ENCODE assay signal across 9 cellular contexts in the genomic region with DNA sequence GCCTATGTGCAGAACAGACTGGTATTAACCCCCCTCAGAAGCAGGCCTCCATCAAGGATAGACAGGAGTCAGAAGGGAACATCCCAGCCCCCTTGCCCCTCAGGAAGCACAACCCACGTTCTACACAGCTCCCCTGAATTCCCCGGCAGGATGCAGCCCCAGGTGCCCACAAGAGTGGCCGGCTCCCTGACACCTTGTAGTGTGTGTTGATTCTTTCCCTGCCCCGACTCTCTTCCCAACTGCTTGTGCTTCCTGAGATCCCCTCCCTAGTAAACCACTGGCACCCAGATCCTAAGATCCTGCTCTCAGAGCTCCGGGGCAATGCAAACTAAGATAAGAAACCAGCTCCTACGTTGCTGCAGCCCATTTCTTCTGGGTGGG. TPM values are rescaled to one million over a fixed set of nuclear protein-coding genes. Genes with fewer than 3 reads are reported as not detected.
DNase-seq lines count a peak whose midpoint lies in the region; ATAC-seq, FAIRE-seq and TF ChIP-seq lines count a peak whose summit lies in the region.
"Had no signal": no experiment of that assay in that cellular context is flagged by ENCODE, and none has a peak within 500 bp of the region (broad histone marks: within the 10 kb centered on the region; RNA-seq: fewer than 3 reads in every experiment).

No MANE protein-coding gene starts in this region.

- no peak overlapping the region for H3K4me2 ChIP-seq in H1 (ENCODE audit: insufficient read depth in 1 of 2, low read depth in 2 of 2, low read length in 2 of 2)

- DNase-seq in CMK (ENCODE audit: low read depth), result peak; percentile 52
- DNase-seq in Panc1 (ENCODE audit: low read depth, low spot score), result no peak
- DNase-seq in H1 (ENCODE audit: low read depth in 1 of 2, low spot score in 2 of 2), result no peak
- DNase-seq in mesenteric fat pad (ENCODE audit: low spot score), result no peak
- no peak for DNase-seq in H4 (ENCODE audit: low spot score)
- no peak for DNase-seq in urothelium cell line (ENCODE audit: low spot score)
- DNase-seq: GF-D8 had no signal

- H3K4me3 ChIP-seq in Panc1 (ENCODE audit: low read depth in 2 of 2, low read length in 2 of 2) (peak overlapping the region; percentile 11 to 41), H1 (ENCODE audit: extremely low read depth in 1 of 4, insufficient read depth in 2 of 4, low read depth in 3 of 4, low read length in 4 of 4) (no peak overlapping the region), rectal smooth muscle tissue (ENCODE audit: low read length) (peak overlapping the region; percentile 44)

- no peak overlapping the region for H2AFZ ChIP-seq in H1 (ENCODE audit: low read length)

- 0 out of 2 replicates have a peak overlapping the region, but pooled peaks have one; percentile 24 for H2BK5ac ChIP-seq in H1 (ENCODE audit: low read depth, low read length)

- no peak for TF ChIP-seq RAD21 in H1 (IDR thresholded peaks at IDR 0.05 in 1 of 2, conservative IDR thresholded peaks at IDR 0.05 in 1 of 2; ENCODE audit: low read depth in 2 of 2, low read length in 2 of 2)

- TF ChIP-seq CTCF in Panc1 (IDR thresholded peaks at IDR 0.05), result no peak
- TF ChIP-seq CTCF in H1 (IDR thresholded peaks at IDR 0.05; ENCODE audit: control extremely low read depth in 1 of 3, insufficient read depth in 1 of 3, low read depth in 1 of 3, low read length in 3 of 3), result no peak

- in situ Hi-C loops in Panc1 (cut with HindIII; ENCODE audit: low pct_unique_long_range_greater_than_20kb, low sequenced_read_pairs), result no loop called here

- TF ChIP-seq POLR2A in H1 (IDR thresholded peaks at IDR 0.05; ENCODE audit: control extremely low read depth in 1 of 2, low read depth in 2 of 2, low read length in 2 of 2), result no peak

- H2BK20ac ChIP-seq in H1 (ENCODE audit: low read length), result 0 out of 2 replicates have a peak overlapping the region, but pooled peaks have one; percentile 72

- H4K5ac ChIP-seq in H1 (ENCODE audit: insufficient read length, low read depth, low read length), result no peak overlapping the region

- no peaks in the 10 kb centered on the region for H3K79me1 ChIP-seq in H1 (ENCODE audit: low read depth, low read length)

- POLR2A ChIA-PET in Panc1 (lab: Charles Lee), result no interaction called here
- POLR2A ChIA-PET in H1 (lab: Charles Lee; ENCODE audit: partially characterized antibody), result interaction anchor here (1.1 to 3.0 kb wide), 3 partner anchors 12 to 122 kb away, joined by 3 to 15 read pairs (median 3); no protein-coding TSS in a partner anchor

- H3K14ac ChIP-seq in H1 (ENCODE audit: insufficient read length), result no peak overlapping the region

- ATAC-seq in Panc1 (peak; percentile 41; the same call in 1 of the 2 replicates), HG03280 (IDR thresholded peaks at IDR 0.05; ENCODE audit: unreplicated experiment) (no peak)

- H3K23ac ChIP-seq in H1 (ENCODE audit: insufficient read length), result no peak overlapping the region

- peak overlapping the region; percentile 78 for H3K4ac ChIP-seq in H1 (replicated peaks; ENCODE audit: insufficient read length, low read depth, low read length)

- intact Hi-C loops in Panc1 (cut with micrococcal nuclease; ENCODE audit: unreplicated experiment), result no loop called here

- CTCF ChIA-PET in Panc1 (lab: Charles Lee) (interaction anchor here (0.6 kb wide), 1 partner anchor 9 kb away, joined by 8 read pairs; no protein-coding TSS in a partner anchor), H1 (lab: Charles Lee; ENCODE audit: partially characterized antibody) (interaction anchor here (0.7 to 3.0 kb wide), 6 partner anchors 14 to 303 kb away, joined by 3 to 15 read pairs (median 4); no protein-coding TSS in a partner anchor)

- H3K4me1 ChIP-seq in Panc1 (ENCODE audit: control insufficient read depth, insufficient read depth, low read length) (no peaks in the 10 kb centered on the region), H1 (replicated peaks in 1 of 4; ENCODE audit: control insufficient read depth in 3 of 4, insufficient read depth in 4 of 4, low read length in 3 of 4) (peaks cover 0 to 6% (median 2%) of the 10 kb centered on the region in 4 experiments; a peak in 3 of 7 replicates), rectal smooth muscle tissue (ENCODE audit: control insufficient read depth, insufficient read depth, low read length) (peaks cover 2% of the 10 kb centered on the region)

- no peak overlapping the region for H3K27ac ChIP-seq in Panc1 (ENCODE audit: low read length)
- no peak overlapping the region for H3K27ac ChIP-seq in H1 (ENCODE audit: low read depth, low read length)
- no peak overlapping the region for H3K27ac ChIP-seq in rectal smooth muscle tissue (ENCODE audit: low read depth, low read length)

- no peak overlapping the region for H4K91ac ChIP-seq in H1 (replicated peaks; ENCODE audit: insufficient read length, low read length)

- H3K27me3 ChIP-seq in Panc1 (ENCODE audit: control insufficient read depth, insufficient read depth, low read length) (no peaks in the 10 kb centered on the region), H1 (replicated peaks in 1 of 4; ENCODE audit: control insufficient read depth in 3 of 4, extremely low read depth in 1 of 4, insufficient read depth in 3 of 4, low read length in 3 of 4) (no peaks in the 10 kb centered on the region), rectal smooth muscle tissue (ENCODE audit: control insufficient read depth, insufficient read depth, low read length) (no peaks in the 10 kb centered on the region)

- H3K9me3 ChIP-seq in Panc1 (ENCODE audit: control insufficient read depth, insufficient read depth, low read depth, low read length), result no peaks in the 10 kb centered on the region
- H3K9me3 ChIP-seq in H1 (ENCODE audit: insufficient read depth in 2 of 2, low read depth in 1 of 2, low read length in 1 of 2), result no peaks in the 10 kb centered on the region

- no peak overlapping the region for H2BK15ac ChIP-seq in H1 (ENCODE audit: low read length)

- no peak overlapping the region for H3K9ac ChIP-seq in H1 (replicated peaks in 1 of 4; ENCODE audit: extremely low read depth in 1 of 4, low read depth in 3 of 4, low read length in 3 of 4)
- H3K9ac ChIP-seq in rectal smooth muscle tissue (ENCODE audit: low read length), result no peak overlapping the region

- no peaks in the 10 kb centered on the region for H3K23me2 ChIP-seq in H1 (ENCODE audit: low read depth, low read length)

- no peak overlapping the region for H2BK120ac ChIP-seq in H1 (replicated peaks; ENCODE audit: low read depth, low read length)

- no peaks in the 10 kb centered on the region for H4K20me1 ChIP-seq in H1 (replicated peaks in 1 of 2; ENCODE audit: control insufficient read depth in 1 of 2, insufficient read depth in 2 of 2, low read length in 2 of 2)

- no peak overlapping the region for H3K56ac ChIP-seq in H1 (replicated peaks; ENCODE audit: insufficient read length, low read depth, low read length)

- WGBS in H1 (ENCODE audit: extremely low coverage in 1 of 2, insufficient coverage in 1 of 2, insufficient read length in 1 of 2, insufficient replicate concordance in 2 of 2, low coverage in 1 of 2, low lambda C conversion rate in 2 of 2, missing lambda C conversion rate in 1 of 2), 2 experiments, result 79% methylated on average over 6 of the region's 6 CpGs; no CpG with 5 or more reads in 1 of the 2 experiments

- no peak overlapping the region for H2BK12ac ChIP-seq in H1 (ENCODE audit: low read depth, low read length)

- no peaks in the 10 kb centered on the region for H3K79me2 ChIP-seq in H1 (ENCODE audit: control insufficient read depth in 1 of 2, insufficient read depth in 2 of 2, low read length in 2 of 2)

- H3K18ac ChIP-seq in H1 (ENCODE audit: extremely low read depth, low read length), result no peak overlapping the region

- H3K36me3 ChIP-seq in Panc1 (ENCODE audit: control insufficient read depth, insufficient read depth, low read length) (no peaks in the 10 kb centered on the region), H1 (ENCODE audit: control insufficient read depth in 2 of 4, insufficient read depth in 4 of 4, low read length in 3 of 4) (no peaks in the 10 kb centered on the region), rectal smooth muscle tissue (ENCODE audit: control insufficient read depth, insufficient read depth, low read length) (no peaks in the 10 kb centered on the region)

- TF ChIP-seq EP300 in H1 (IDR thresholded peaks at IDR 0.05; ENCODE audit: borderline replicate concordance in 1 of 2, low read depth in 2 of 2, low read length in 2 of 2), result no peak

- no peak overlapping the region for H2AK5ac ChIP-seq in H1 (ENCODE audit: low read depth, low read length)

- 0 out of 2 replicates have a peak overlapping the region, but pooled peaks have one; percentile 14 for H4K8ac ChIP-seq in H1 (ENCODE audit: extremely low read depth, insufficient read depth, low read length)

- BruUV-seq in Panc1 (replicated peaks; lab: Mats Ljungman, UMichigan), result no TSS peak

- no peak for FAIRE-seq in H1 (lab: Jason Lieb, UNC)
- FAIRE-seq in urothelium cell line (lab: Jason Lieb, UNC), result no peak

TF ChIP-seq in H1, 55 proteins besides CTCF, POLR2A, EP300 and RAD21 (continues in another document):
- TF ChIP-seq HDAC6 (IDR thresholded peaks at IDR 0.05; ENCODE audit: low read depth, low read length), result no peak

RNA-seq across cellular contexts. Expression of a gene that starts 34.8 kb away (rescaled TPM):
- total RNA-seq in Panc1 (2021; ENCODE audit: unreplicated experiment) (85.2 TPM), mesenteric fat pad (191 TPM)
- 77.9 TPM for polyA plus RNA-seq in Panc1 (2012; ENCODE audit: insufficient read length)
- total RNA-seq in H1 (2021; fragmentation: NEBNext Ultra II Directional; extraction: Animal tissue kit (Norgen Biotek cat#: 25700)), result 160 and 165 TPM in 2 replicates
- 205 and 315 TPM in 2 replicates for polyA plus RNA-seq in H1 (2011; rRNA removed)
- 150 TPM for polyA plus RNA-seq in H1 (2011; cell fraction: cytosol; rRNA removed)
- 185 TPM for polyA plus RNA-seq in H1 (2011; cell fraction: nucleus; rRNA removed)
- polyA plus RNA-seq in H1 (2012, experiment 1 of 2), result 80.9 to 155 TPM (median 121 TPM) in 4 replicates
- polyA plus RNA-seq in H1 (2012, experiment 2 of 2), result 82.5 TPM
- polyA plus RNA-seq in H1 (2013, experiment 1 of 2), result 77.3 TPM
- 80.0 TPM for polyA plus RNA-seq in H1 (2013, experiment 2 of 2)
- polyA minus RNA-seq in H1 (2011; rRNA and poly(A)+ RNA removed), result 140 and 174 TPM in 2 replicates
- 85.9 TPM for polyA minus RNA-seq in H1 (2011; cell fraction: cytosol; rRNA and poly(A)+ RNA removed)
- 78.8 TPM for polyA minus RNA-seq in H1 (2011; cell fraction: nucleus; rRNA and poly(A)+ RNA removed)
- total RNA-seq in H4 (2014; rRNA removed; shearing (Covaris generic)), result 98.1 and 120 TPM in 2 replicates

RNA-seq across cellular contexts. Expression of a gene that starts 46.7 kb away (rescaled TPM):
- total RNA-seq in Panc1 (2021; ENCODE audit: unreplicated experiment) (15.6 TPM), mesenteric fat pad (47.2 TPM)
- polyA plus RNA-seq in Panc1 (2012; ENCODE audit: insufficient read length), result 16.8 TPM
- 60.6 and 66.9 TPM in 2 replicates for total RNA-seq in H1 (2021; fragmentation: NEBNext Ultra II Directional; extraction: Animal tissue kit (Norgen Biotek cat#: 25700))
- polyA plus RNA-seq in H1 (2011; rRNA removed), result 37.4 and 53.4 TPM in 2 replicates
- polyA plus RNA-seq in H1 (2011; cell fraction: cytosol; rRNA removed), result 52.8 TPM
- polyA plus RNA-seq in H1 (2011; cell fraction: nucleus; rRNA removed), result 43.9 TPM
- 51.0 to 60.1 TPM (median 55.9 TPM) in 4 replicates for polyA plus RNA-seq in H1 (2012, experiment 1 of 2)
- polyA plus RNA-seq in H1 (2012, experiment 2 of 2), result 48.7 TPM
- polyA plus RNA-seq in H1 (2013, experiment 1 of 2), result 34.2 TPM
- 39.2 TPM for polyA plus RNA-seq in H1 (2013, experiment 2 of 2)
- 33.4 and 34.6 TPM in 2 replicates for polyA minus RNA-seq in H1 (2011; rRNA and poly(A)+ RNA removed)
- 23.3 TPM for polyA minus RNA-seq in H1 (2011; cell fraction: cytosol; rRNA and poly(A)+ RNA removed)
- polyA minus RNA-seq in H1 (2011; cell fraction: nucleus; rRNA and poly(A)+ RNA removed), result 24.7 TPM
- total RNA-seq in H4 (2014; rRNA removed; shearing (Covaris generic)), result 13.7 and 14.9 TPM in 2 replicates

Comparison
In these comparisons a context has a peak if more than half of its experiments do, and no peak if none do; other contexts are left out.
1. H3K4me3 ChIP-seq: peak in Panc1 (2 of 2) and rectal smooth muscle tissue (single experiment); none in H1 (0 of 4).